Comparison of ENCODE assay signal across 29 cellular contexts in the genomic region with DNA sequence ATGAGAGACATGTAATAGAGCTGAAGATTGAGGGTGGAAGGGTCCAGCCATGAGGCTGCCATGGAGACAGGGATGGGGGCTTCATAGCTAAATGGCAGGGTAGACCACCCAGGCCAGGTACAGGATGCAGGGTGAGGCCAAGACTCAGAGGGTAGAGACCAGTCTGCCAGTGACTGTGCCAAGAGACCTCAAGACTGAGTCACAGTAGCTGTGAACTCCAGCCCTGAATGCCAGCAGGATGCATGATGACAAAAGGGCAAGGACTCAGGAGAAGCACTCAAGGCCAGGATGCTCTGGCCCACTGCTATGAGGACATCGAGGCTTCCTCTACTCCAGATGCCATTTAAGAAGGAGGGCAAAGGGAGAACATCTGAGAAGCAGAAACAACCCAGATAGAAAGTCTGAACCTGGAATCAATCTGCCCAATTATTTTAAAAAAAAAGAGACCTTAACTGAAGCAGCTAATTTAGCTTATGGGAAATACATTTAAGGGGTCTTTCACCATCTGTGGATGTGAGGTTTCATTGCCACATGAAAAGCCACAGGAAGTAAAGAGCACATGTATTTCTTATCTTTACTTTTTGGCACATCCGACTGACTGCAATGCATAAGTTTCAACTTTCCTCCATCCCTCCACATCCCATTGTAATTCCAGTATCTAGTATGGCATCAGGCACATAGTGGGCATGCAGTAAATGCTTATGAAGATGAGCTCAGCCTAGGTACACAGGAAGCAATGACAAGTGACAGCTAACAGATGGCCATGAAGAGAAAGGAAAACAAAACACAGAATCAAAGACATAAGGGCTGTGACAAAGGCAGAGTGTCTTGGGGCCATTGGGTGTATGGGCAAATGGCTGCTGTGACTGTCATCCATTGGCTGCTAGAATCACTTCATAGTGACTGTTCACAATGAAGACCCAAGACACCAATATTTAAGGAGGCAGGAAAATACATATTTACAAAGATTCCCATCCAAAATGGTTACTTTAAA. TPM values are rescaled to one million over a fixed set of nuclear protein-coding genes. Genes with fewer than 3 reads are reported as not detected.
DNase-seq lines count a peak whose midpoint lies in the region; ATAC-seq lines count a peak whose summit lies in the region.
"Had no signal": no experiment of that assay in that cellular context is flagged by ENCODE, and none has a peak within 500 bp of the region (broad histone marks: within the 10 kb centered on the region; RNA-seq: fewer than 3 reads in every experiment).

No MANE protein-coding gene starts in this region.

- H3K27me3 Mint-ChIP-seq in activated T-cell treated with anti-CD3 and anti-CD28 coated beads, Interleukin-2, amount 50 U/mL, for 4 hours (ENCODE audit: low read depth) = no peaks in the 10 kb centered on the region
- H3K27me3 Mint-ChIP-seq in activated CD8-positive, alpha-beta T cell treated with anti-CD3 and anti-CD28 coated beads, Interleukin-2, amount 10 ng/mL, durations not matched to agents 7 days and 5 days (ENCODE audit: low read depth) = peaks cover 4% of the 10 kb centered on the region

- no peaks in the 10 kb centered on the region for H3K36me3 Mint-ChIP-seq in activated T-cell treated with anti-CD3 and anti-CD28 coated beads, Interleukin-2, amount 50 U/mL, for 4 hours (ENCODE audit: insufficient read depth)
- H3K36me3 Mint-ChIP-seq in activated CD8-positive, alpha-beta T cell treated with anti-CD3 and anti-CD28 coated beads, Interleukin-2, amount 10 ng/mL, durations not matched to agents 7 days and 5 days (ENCODE audit: low read depth) = no peaks in the 10 kb centered on the region
- no peaks in the 10 kb centered on the region for H3K36me3 Mint-ChIP-seq in stimulated activated effector memory CD8-positive, alpha-beta T cell treated with anti-CD3 and anti-CD28 coated beads, Interleukin-12 subunit alpha, Interleukin-12 subunit beta, amount 100 ng/mL, for 72 hours
- H3K36me3 Mint-ChIP-seq: neural progenitor cell had no signal

- H3K4me3 Mint-ChIP-seq in activated T-cell treated with anti-CD3 and anti-CD28 coated beads, Interleukin-2, amount 50 U/mL, for 4 hours = no peak overlapping the region
- no peak overlapping the region for H3K4me3 Mint-ChIP-seq in activated CD8-positive, alpha-beta T cell treated with anti-CD3 and anti-CD28 coated beads, Interleukin-2, amount 10 ng/mL, durations not matched to agents 7 days and 5 days
- H3K4me3 Mint-ChIP-seq in stimulated activated effector memory CD8-positive, alpha-beta T cell treated with anti-CD3 and anti-CD28 coated beads, Interleukin-12 subunit alpha, Interleukin-12 subunit beta, amount 100 ng/mL, for 72 hours = no peak overlapping the region
- H3K4me3 Mint-ChIP-seq: effector memory CD8-positive, alpha-beta T cell; neural progenitor cell had no signal

- peak overlapping the region; percentile 37 for H3K27ac Mint-ChIP-seq in activated CD8-positive, alpha-beta T cell treated with anti-CD3 and anti-CD28 coated beads, Interleukin-2, amount 10 ng/mL, durations not matched to agents 7 days and 5 days
- H3K27ac Mint-ChIP-seq in stimulated activated effector memory CD8-positive, alpha-beta T cell treated with anti-CD3 and anti-CD28 coated beads, Interleukin-12 subunit alpha, Interleukin-12 subunit beta, amount 100 ng/mL, for 72 hours = no peak overlapping the region
- H3K27ac Mint-ChIP-seq: effector memory CD8-positive, alpha-beta T cell; neural progenitor cell had no signal

- peaks cover 21% of the 10 kb centered on the region for H3K4me1 Mint-ChIP-seq in activated T-cell treated with anti-CD3 and anti-CD28 coated beads, Interleukin-2, amount 50 U/mL, for 4 hours (ENCODE audit: low read depth)
- H3K4me1 Mint-ChIP-seq in activated CD8-positive, alpha-beta T cell treated with anti-CD3 and anti-CD28 coated beads, Interleukin-2, amount 10 ng/mL, durations not matched to agents 7 days and 5 days (ENCODE audit: low read depth) = peaks cover 18% of the 10 kb centered on the region
- H3K4me1 Mint-ChIP-seq in stimulated activated effector memory CD8-positive, alpha-beta T cell treated with anti-CD3 and anti-CD28 coated beads, Interleukin-12 subunit alpha, Interleukin-12 subunit beta, amount 100 ng/mL, for 72 hours = peaks cover 19% of the 10 kb centered on the region

- CTCF ChIA-PET in activated CD8-positive, alpha-beta T cell treated with anti-CD3 and anti-CD28 coated beads, Interleukin-2, amount 10 ng/mL, durations not matched to agents 7 days and 5 days (lab: Charles Lee) = interaction anchor here (0.8 to 2.0 kb wide), 3 partner anchors 20 to 200 kb away, joined by 3 to 7 read pairs (median 3); no protein-coding TSS in a partner anchor

- no peaks in the 10 kb centered on the region for H3K9me3 Mint-ChIP-seq in activated T-cell treated with anti-CD3 and anti-CD28 coated beads, Interleukin-2, amount 50 U/mL, for 4 hours
- no peaks in the 10 kb centered on the region for H3K9me3 Mint-ChIP-seq in activated CD8-positive, alpha-beta T cell treated with anti-CD3 and anti-CD28 coated beads, Interleukin-2, amount 10 ng/mL, durations not matched to agents 7 days and 5 days (ENCODE audit: insufficient read depth)
- no peaks in the 10 kb centered on the region for H3K9me3 Mint-ChIP-seq in stimulated activated effector memory CD8-positive, alpha-beta T cell treated with anti-CD3 and anti-CD28 coated beads, Interleukin-12 subunit alpha, Interleukin-12 subunit beta, amount 100 ng/mL, for 72 hours
- H3K9me3 Mint-ChIP-seq: effector memory CD8-positive, alpha-beta T cell; neural progenitor cell had no signal

- POLR2A ChIA-PET in activated CD8-positive, alpha-beta T cell treated with anti-CD3 and anti-CD28 coated beads, Interleukin-2, amount 10 ng/mL, durations not matched to agents 7 days and 5 days (lab: Charles Lee) = interaction anchor here (0.6 kb wide), 1 partner anchor 79 kb away, joined by 3 read pairs; no protein-coding TSS in a partner anchor

- DNase-seq in activated T-cell treated with anti-CD3 and anti-CD28 coated beads, Interleukin-2, amount 50 U/mL, for 4 hours = no peak
- DNase-seq in activated T-cell treated with anti-CD3 and anti-CD28 coated beads for 4 hours (no peak), Daoy (ENCODE audit: low read depth) (peak; percentile 25), NCI-H510A (lab: John Stamatoyannopoulos, UW) (no peak), glomerular visceral epithelial cell (ENCODE audit: extremely low spot score) (no peak)
- DNase-seq in activated CD8-positive, alpha-beta T cell treated with anti-CD3 and anti-CD28 coated beads, Interleukin-2, amount 10 ng/mL, durations not matched to agents 7 days and 5 days = no peak
- DNase-seq in stimulated activated effector memory CD8-positive, alpha-beta T cell treated with anti-CD3 and anti-CD28 coated beads, Interleukin-12 subunit alpha, Interleukin-12 subunit beta, amount 100 ng/mL, for 72 hours (ENCODE audit: low spot score in 2 of 2) = no peak
- DNase-seq: activated CD4-positive, alpha-beta T cell treated with anti-CD3 and anti-CD28 coated beads, Interleukin-2, amount 50 U/mL, for 1 hour; activated CD8-positive, alpha-beta memory T cell treated with anti-CD3 and anti-CD28 coated beads, Interleukin-2, amount 50 U/mL, for 48 hours; activated effector memory CD4-positive, alpha-beta T cell treated with Interleukin-2 at 50 U/mL for 16 hours; caudate nucleus; cortex of kidney; DMS53; effector memory CD8-positive, alpha-beta T cell; erythroblast; KG1; left ventricle myocardium inferior; mesenchymal stem cell; NCI-H1436; NCI-H2107; NCI-H774; SHP77 treated with DMSO at 0.1 percent for 48 hours; small intestine; SW 1271; T1000 had no signal

- peak; percentile 41 to 60 for ATAC-seq in activated T-cell treated with anti-CD3 and anti-CD28 coated beads, Interleukin-2, amount 50 U/mL, for 4 hours
- ATAC-seq in activated CD8-positive, alpha-beta T cell treated with anti-CD3 and anti-CD28 coated beads, Interleukin-2, amount 10 ng/mL, durations not matched to agents 7 days and 5 days = no peak
- peak; percentile 78 for ATAC-seq in stimulated activated effector memory CD8-positive, alpha-beta T cell treated with anti-CD3 and anti-CD28 coated beads, Interleukin-12 subunit alpha, Interleukin-12 subunit beta, amount 100 ng/mL, for 72 hours
- ATAC-seq in HG03280 (IDR thresholded peaks at IDR 0.05; ENCODE audit: unreplicated experiment) = no peak
- ATAC-seq: effector memory CD8-positive, alpha-beta T cell had no signal

RNA-seq across cellular contexts. Expression of a gene that starts 40.2 kb away (rescaled TPM):
- 1 to 10 TPM in 2 of 3 donors, under 1 TPM in 1; 0.58 to 2.2 (median 1.0) TPM for total RNA-seq in activated T-cell treated with anti-CD3 and anti-CD28 coated beads, Interleukin-2, amount 50 U/mL, for 4 hours
- 26.9 and 29.0 TPM in 2 replicates for total RNA-seq in Daoy (2014; rRNA removed; shearing (Covaris generic))
- total RNA-seq in activated CD8-positive, alpha-beta T cell treated with anti-CD3 and anti-CD28 coated beads, Interleukin-2, amount 10 ng/mL, durations not matched to agents 7 days and 5 days = under 1 TPM; 0.18 to 0.23 TPM
- total RNA-seq: A673, tibial nerve had no signal

Comparison
In these comparisons a context has a peak if more than half of its experiments do, and no peak if none do; other contexts are left out.
1. ATAC-seq: peak in activated T-cell treated with anti-CD3 and anti-CD28 coated beads, Interleukin-2, amount 50 U/mL, for 4 hours (2 of 2) and stimulated activated effector memory CD8-positive, alpha-beta T cell treated with anti-CD3 and anti-CD28 coated beads, Interleukin-12 subunit alpha, Interleukin-12 subunit beta, amount 100 ng/mL, for 72 hours (single experiment); none in activated CD8-positive, alpha-beta T cell treated with anti-CD3 and anti-CD28 coated beads, Interleukin-2, amount 10 ng/mL, durations not matched to agents 7 days and 5 days (single experiment) and HG03280 (single experiment).